32 cellular contexts compared by ENCODE assay signal in genomic region chr19:19274146-19274545, GRCh38. TPM values are rescaled to one million over a fixed set of nuclear protein-coding genes. Genes with fewer than 3 reads are reported as not detected.
A peak's percentile ranks its signal among the peaks of the same experiment; 100 is the strongest.
DNase-seq lines count a peak whose midpoint lies in the region; ATAC-seq and TF ChIP-seq lines count a peak whose summit lies in the region.
"Had no signal": no experiment of that assay in that cellular context is flagged by ENCODE, and none has a peak within 500 bp of the region (broad histone marks: within the 10 kb centered on the region; RNA-seq: fewer than 3 reads in every experiment).

No MANE protein-coding gene starts in this region.

- H3K27me3 Mint-ChIP-seq in brain: peaks cover 7% of the 10 kb centered on the region
- H3K27me3 Mint-ChIP-seq in progenitor cell of endocrine pancreas: peaks cover 8% of the 10 kb centered on the region

- H3K9me3 Mint-ChIP-seq in brain (peaks cover 0 to 3% (median 0%) of the 10 kb centered on the region in 5 experiments), progenitor cell of endocrine pancreas (ENCODE audit: low read depth) (no peaks in the 10 kb centered on the region)
- H3K9me3 Mint-ChIP-seq in stimulated activated effector memory CD8-positive, alpha-beta T cell treated with anti-CD3 and anti-CD28 coated beads, Interleukin-12 subunit alpha, Interleukin-12 subunit beta, amount 100 ng/mL, for 72 hours: no peaks in the 10 kb centered on the region
- H3K9me3 Mint-ChIP-seq: activated CD4-positive, alpha-beta memory T cell treated with anti-CD3 and anti-CD28 coated beads, Interleukin-2, amount 10 ng/mL, durations not matched to agents 7 days and 5 days; CD4-positive, CD25-positive, alpha-beta regulatory T cell; central memory CD8-positive, alpha-beta T cell; natural killer cell treated with Interleukin-12 subunit alpha and Interleukin-12 subunit beta and Interleukin-15 and Interleukin-18, amount 100 ng/mL, for 72 hours had no signal

- WGBS in right lobe of liver (ENCODE audit: insufficient coverage, low coverage, low lambda C conversion rate, missing lambda C conversion rate): 84% methylated on average over 7 of the region's 8 CpGs

- intact Hi-C loops in right lobe of liver (cut with DNase I): no loop called here

- H3K4me3 ChIP-seq in right lobe of liver: no peak overlapping the region
- H3K4me3 ChIP-seq: esophagus squamous epithelium, lung, spleen, uterus had no signal

- H3K27ac Mint-ChIP-seq in brain (peak overlapping the region in 2 of 5 experiments; percentile 28 to 38), progenitor cell of endocrine pancreas (no peak overlapping the region)
- peak overlapping the region; percentile 87 for H3K27ac Mint-ChIP-seq in stimulated activated effector memory CD8-positive, alpha-beta T cell treated with anti-CD3 and anti-CD28 coated beads, Interleukin-12 subunit alpha, Interleukin-12 subunit beta, amount 100 ng/mL, for 72 hours
- H3K27ac Mint-ChIP-seq: activated CD4-positive, alpha-beta memory T cell treated with anti-CD3 and anti-CD28 coated beads, Interleukin-2, amount 10 ng/mL, durations not matched to agents 7 days and 5 days; CD4-positive, CD25-positive, alpha-beta regulatory T cell; natural killer cell treated with Interleukin-12 subunit alpha and Interleukin-12 subunit beta and Interleukin-15 and Interleukin-18, amount 100 ng/mL, for 72 hours had no signal

- peaks cover 0 to 32% (median 16%) of the 10 kb centered on the region in 4 donors for H3K4me1 ChIP-seq in right lobe of liver
- H3K4me1 ChIP-seq: foreskin keratinocyte, parathyroid adenoma had no signal

- no peak for TF ChIP-seq POLR2A in right lobe of liver (IDR thresholded peaks at IDR 0.05)

- DNase-seq in NCI-H82 (lab: John Stamatoyannopoulos, UW) (peak; percentile 63), NCI-H82 treated with DMSO at 0.1 percent for 48 hours (lab: John Stamatoyannopoulos, UW; ENCODE audit: unreplicated experiment) (no peak), right lobe of liver (no peak), HK-2 (ENCODE audit: unreplicated experiment) (no peak), progenitor cell of endocrine pancreas (ENCODE audit: low spot score, unreplicated experiment) (no peak)
- no peak for DNase-seq in stimulated activated effector memory CD8-positive, alpha-beta T cell treated with anti-CD3 and anti-CD28 coated beads, Interleukin-12 subunit alpha, Interleukin-12 subunit beta, amount 100 ng/mL, for 72 hours (ENCODE audit: low spot score in 2 of 2)
- DNase-seq: activated CD4-positive, alpha-beta memory T cell treated with anti-CD3 and anti-CD28 coated beads, Interleukin-2, amount 10 ng/mL, durations not matched to agents 7 days and 5 days; activated CD4-positive, CD25-positive, alpha-beta regulatory T cell treated with anti-CD3 and anti-CD28 coated beads, Interleukin-2, amount 50 U/mL, for 72 hours; activated CD8-positive, alpha-beta memory T cell treated with anti-CD3 and anti-CD28 coated beads, Interleukin-2, amount 50 U/mL, for 4 hours; activated naive CD4-positive, alpha-beta T cell treated with Interleukin-2 at 50 U/mL for 16 hours; CD4-positive, CD25-positive, alpha-beta regulatory T cell; dermis blood vessel endothelial cell; esophagus squamous epithelium; foreskin keratinocyte; MV-4-11; NCI-H1436 treated with DMSO at 0.1 percent for 48 hours; NCI-H526 treated with DMSO at 0.1 percent for 48 hours; Right ventricle myocardium superior; spleen; stimulated activated CD4-positive, alpha-beta T cell treated with anti-CD3 and anti-CD28 coated beads, Interleukin-2, amount 100 ng/mL, for 24 hours; stomach; uterus had no signal

- no peaks in the 10 kb centered on the region for H3K27me3 ChIP-seq in right lobe of liver
- H3K27me3 ChIP-seq: uterus had no signal

- H3K4me1 Mint-ChIP-seq in brain: peaks cover 20% of the 10 kb centered on the region
- H3K4me1 Mint-ChIP-seq in stimulated activated effector memory CD8-positive, alpha-beta T cell treated with anti-CD3 and anti-CD28 coated beads, Interleukin-12 subunit alpha, Interleukin-12 subunit beta, amount 100 ng/mL, for 72 hours: peaks cover 17% of the 10 kb centered on the region
- H3K4me1 Mint-ChIP-seq in progenitor cell of endocrine pancreas (ENCODE audit: low read depth): peaks cover 3% of the 10 kb centered on the region

- TF ChIP-seq CTCF in brain (conservative IDR thresholded peaks at IDR 0.05) (no peak), right lobe of liver (IDR thresholded peaks at IDR 0.05) (no peak), progenitor cell of endocrine pancreas (IDR thresholded peaks at IDR 0.05; ENCODE audit: unreplicated experiment) (no peak)

- H3K36me3 Mint-ChIP-seq in brain (peaks cover 12% of the 10 kb centered on the region), progenitor cell of endocrine pancreas (ENCODE audit: insufficient read depth) (peaks cover 10% of the 10 kb centered on the region)
- peaks cover 17% of the 10 kb centered on the region for H3K36me3 Mint-ChIP-seq in stimulated activated effector memory CD8-positive, alpha-beta T cell treated with anti-CD3 and anti-CD28 coated beads, Interleukin-12 subunit alpha, Interleukin-12 subunit beta, amount 100 ng/mL, for 72 hours
- H3K36me3 Mint-ChIP-seq: natural killer cell treated with Interleukin-12 subunit alpha and Interleukin-12 subunit beta and Interleukin-15 and Interleukin-18, amount 100 ng/mL, for 72 hours had no signal

- peak overlapping the region in 2 of 3 donors; percentile 60 to 70 for H3K27ac ChIP-seq in right lobe of liver
- H3K27ac ChIP-seq: esophagus squamous epithelium, foreskin keratinocyte, parathyroid adenoma, spleen, stomach, uterus had no signal

- H3K36me3 ChIP-seq in right lobe of liver: peaks cover 0 to 29% (median 8%) of the 10 kb centered on the region in 4 donors
- H3K36me3 ChIP-seq: uterus had no signal

- no peaks in the 10 kb centered on the region for H3K9me3 ChIP-seq in right lobe of liver
- H3K9me3 ChIP-seq: esophagus squamous epithelium, spleen, stomach, uterus had no signal

- ATAC-seq in right lobe of liver (no peak), HG03520 (IDR thresholded peaks at IDR 0.05; ENCODE audit: unreplicated experiment) (no peak)
- ATAC-seq in stimulated activated effector memory CD8-positive, alpha-beta T cell treated with anti-CD3 and anti-CD28 coated beads, Interleukin-12 subunit alpha, Interleukin-12 subunit beta, amount 100 ng/mL, for 72 hours: no peak
- ATAC-seq: foreskin keratinocyte; natural killer cell treated with Interleukin-12 subunit alpha and Interleukin-12 subunit beta and Interleukin-15 and Interleukin-18, amount 100 ng/mL, for 72 hours had no signal

- H3K4me3 Mint-ChIP-seq in brain (peak overlapping the region in 3 of 5 experiments; percentile 4 to 76 (median 45)), progenitor cell of endocrine pancreas (ENCODE audit: low read depth) (no peak overlapping the region)
- H3K4me3 Mint-ChIP-seq in stimulated activated effector memory CD8-positive, alpha-beta T cell treated with anti-CD3 and anti-CD28 coated beads, Interleukin-12 subunit alpha, Interleukin-12 subunit beta, amount 100 ng/mL, for 72 hours: no peak overlapping the region
- H3K4me3 Mint-ChIP-seq: activated CD4-positive, alpha-beta memory T cell treated with anti-CD3 and anti-CD28 coated beads, Interleukin-2, amount 10 ng/mL, durations not matched to agents 7 days and 5 days; natural killer cell treated with Interleukin-12 subunit alpha and Interleukin-12 subunit beta and Interleukin-15 and Interleukin-18, amount 100 ng/mL, for 72 hours had no signal

RNA-seq across cellular contexts. Expression of gene TM6SF2, which starts 1.0 kb away (rescaled TPM):
- 0.51 TPM for polyA plus RNA-seq in brain (ENCODE audit: insufficient read depth, low read depth, low replicate concordance)
- total RNA-seq in right lobe of liver (10 to 100 TPM; 10.9 to 64.1 (median 25.3) TPM), progenitor cell of endocrine pancreas (4.9 and 7.6 TPM in 2 replicates)
- total RNA-seq: A172; activated CD4-positive, alpha-beta memory T cell treated with anti-CD3 and anti-CD28 coated beads, Interleukin-2, amount 10 ng/mL, durations not matched to agents 7 days and 5 days; CD4-positive, CD25-positive, alpha-beta regulatory T cell; dermis blood vessel endothelial cell; foreskin keratinocyte; H4; mononuclear cell; T-helper 2 cell treated with Interferon-gamma antibody and Interleukin-4, amounts not matched to agents 100 ng/mL and 5 ng/mL, for 36 hours had no signal
- polyA plus RNA-seq: CD4-positive, CD25-positive, alpha-beta regulatory T cell had no signal

RNA-seq across cellular contexts. Expression of gene SUGP1, which starts 46.2 kb away (rescaled TPM):
- polyA plus RNA-seq in brain (ENCODE audit: insufficient read depth, low read depth, low replicate concordance): 52.3 TPM
- total RNA-seq in right lobe of liver (10 to 100 TPM; 19.7 to 25.9 (median 23.6) TPM), progenitor cell of endocrine pancreas (86.0 and 95.6 TPM in 2 replicates)

RNA-seq across cellular contexts. Expression of gene MAU2, which starts 46.5 kb away (rescaled TPM):
- 26.9 TPM for polyA plus RNA-seq in brain (ENCODE audit: insufficient read depth, low read depth, low replicate concordance)
- 10 to 100 TPM; 10.4 to 30.4 (median 19.3) TPM for total RNA-seq in right lobe of liver
- 91.9 and 98.5 TPM in 2 replicates for total RNA-seq in progenitor cell of endocrine pancreas

Comparison
In these comparisons a context has a peak if more than half of its experiments do, and no peak if none do; other contexts are left out.
1. H3K4me3 Mint-ChIP-seq: peak in brain (3 of 5); none in stimulated activated effector memory CD8-positive, alpha-beta T cell treated with anti-CD3 and anti-CD28 coated beads, Interleukin-12 subunit alpha, Interleukin-12 subunit beta, amount 100 ng/mL, for 72 hours (single experiment) and progenitor cell of endocrine pancreas (single experiment).